In the genomic region with DNA sequence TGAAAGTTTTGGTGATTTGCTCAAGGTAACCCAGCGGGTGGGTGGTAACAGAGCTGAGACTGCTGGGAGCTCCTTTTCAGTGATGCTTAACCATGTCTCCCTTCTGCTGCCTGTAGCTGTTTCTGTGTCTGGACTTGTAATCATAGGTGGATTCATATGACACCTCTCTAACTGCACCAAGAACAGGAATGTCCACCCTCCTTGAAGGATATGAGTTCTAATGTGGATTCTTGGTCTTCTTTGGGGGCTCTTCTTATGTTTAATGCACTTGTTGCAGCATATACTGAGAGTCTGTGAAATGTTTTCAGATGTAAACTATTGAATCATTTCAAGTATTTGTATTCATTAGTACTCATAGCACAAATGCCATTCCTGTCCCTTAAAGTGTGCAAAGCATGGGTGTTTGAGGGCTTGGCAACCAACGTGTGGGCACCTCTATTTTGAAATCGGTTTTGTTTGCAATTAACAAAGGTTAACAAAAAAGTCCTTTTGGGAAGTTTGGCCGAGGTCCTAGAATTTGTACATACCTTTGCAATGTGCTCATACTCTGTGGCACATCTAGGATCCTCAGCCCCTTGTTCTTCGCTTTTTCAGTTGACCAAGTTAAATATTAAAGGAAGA, we compare ENCODE assay signal across 14 cellular contexts.
DNase-seq lines count a peak whose midpoint lies in the region; ATAC-seq, FAIRE-seq and TF ChIP-seq lines count a peak whose summit lies in the region.
"Had no signal": no experiment of that assay in that cellular context is flagged by ENCODE, and none has a peak within 500 bp of the region (broad histone marks: within the 10 kb centered on the region; RNA-seq: fewer than 3 reads in every experiment).

No MANE protein-coding gene starts in this region.

- H4K20me1 ChIP-seq in H1 (replicated peaks in 1 of 2; ENCODE audit: control insufficient read depth in 1 of 2, insufficient read depth in 2 of 2, low read length in 2 of 2), result peaks cover 6 to 13% of the 10 kb centered on the region in 2 experiments
- H4K20me1 ChIP-seq in osteoblast (ENCODE audit: insufficient read depth, low read length), result no peaks in the 10 kb centered on the region

- H3K14ac ChIP-seq in H1 (ENCODE audit: insufficient read length) (no peak overlapping the region), mesenchymal stem cell (ENCODE audit: low read length in 2 of 2) (no peak overlapping the region)

- H3K79me2 ChIP-seq in H1 (ENCODE audit: control insufficient read depth in 1 of 2, insufficient read depth in 2 of 2, low read length in 2 of 2), result peaks cover 22 to 96% of the 10 kb centered on the region in 2 experiments
- H3K79me2 ChIP-seq in osteoblast (ENCODE audit: insufficient read depth, low read length), result no peaks in the 10 kb centered on the region

- H3K27ac ChIP-seq in H1 (ENCODE audit: low read depth, low read length) (no peak overlapping the region), mesenchymal stem cell (ENCODE audit: low read length, poor library complexity, severe bottlenecking) (peak overlapping the region; percentile 75), osteoblast (ENCODE audit: low read depth, low read length) (no peak overlapping the region)
- H3K27ac ChIP-seq: heart right ventricle had no signal

- H3K27me3 ChIP-seq in H1 (replicated peaks in 1 of 4; ENCODE audit: control insufficient read depth in 3 of 4, extremely low read depth in 1 of 4, insufficient read depth in 3 of 4, low read length in 3 of 4), result no peaks in the 10 kb centered on the region
- H3K27me3 ChIP-seq in mesenchymal stem cell (ENCODE audit: control insufficient read depth in 1 of 2, insufficient read depth in 1 of 2, low read length in 2 of 2), result no peaks in the 10 kb centered on the region
- H3K27me3 ChIP-seq in osteoblast (ENCODE audit: insufficient read depth, low read length), result no peaks in the 10 kb centered on the region
- H3K27me3 ChIP-seq: heart right ventricle had no signal

- no peak overlapping the region for H2AFZ ChIP-seq in H1 (ENCODE audit: low read length)
- no peak overlapping the region for H2AFZ ChIP-seq in mesenchymal stem cell (ENCODE audit: low read depth, low read length)
- H2AFZ ChIP-seq in osteoblast (ENCODE audit: low read length), result no peak overlapping the region

- TF ChIP-seq POLR2A in H1 (IDR thresholded peaks at IDR 0.05; ENCODE audit: control extremely low read depth in 1 of 2, low read depth in 2 of 2, low read length in 2 of 2), result no peak

- no peak overlapping the region for H4K91ac ChIP-seq in H1 (replicated peaks; ENCODE audit: insufficient read length, low read length)
- H4K91ac ChIP-seq in mesenchymal stem cell (ENCODE audit: low read length), result no peak overlapping the region

- H3K4me1 Mint-ChIP-seq in Calu3 (ENCODE audit: low read depth, unreplicated experiment), result peaks cover 62% of the 10 kb centered on the region
- H3K4me1 Mint-ChIP-seq: B cell had no signal

- CTCF ChIA-PET in Calu3 (lab: Charles Lee) (interaction anchor here (0.6 to 1.5 kb wide), 9 partner anchors 11 to 1032 kb away, joined by 3 to 6 read pairs (median 4); a partner anchor contains a TSS), H1 (lab: Charles Lee; ENCODE audit: partially characterized antibody) (interaction anchor here (1.1 kb wide), 1 partner anchor 52 kb away, joined by 3 read pairs; no protein-coding TSS in a partner anchor)

- H3K9me3 Mint-ChIP-seq in Calu3 (ENCODE audit: low read depth, unreplicated experiment), result no peaks in the 10 kb centered on the region
- H3K9me3 Mint-ChIP-seq: activated T-cell treated with anti-CD3 and anti-CD28 coated beads, Interleukin-2, amount 50 U/mL, for 72 hours had no signal

- H2BK120ac ChIP-seq in H1 (replicated peaks; ENCODE audit: low read depth, low read length), result no peak overlapping the region
- no peak overlapping the region for H2BK120ac ChIP-seq in mesenchymal stem cell (ENCODE audit: low read depth, low read length)

- ATAC-seq in GM19395 (IDR thresholded peaks at IDR 0.05; ENCODE audit: unreplicated experiment), result no peak
- ATAC-seq: activated T-cell treated with anti-CD3 and anti-CD28 coated beads, Interleukin-2, amount 50 U/mL, for 72 hours had no signal

- TF ChIP-seq CTCF in Calu3 (IDR thresholded peaks at IDR 0.05; ENCODE audit: unreplicated experiment), result no peak
- no peak for TF ChIP-seq CTCF in H1 (IDR thresholded peaks at IDR 0.05; ENCODE audit: control extremely low read depth in 1 of 3, insufficient read depth in 1 of 3, low read depth in 1 of 3, low read length in 3 of 3)
- no peak for TF ChIP-seq CTCF in osteoblast (IDR thresholded peaks at IDR 0.05; ENCODE audit: extremely low read depth, low read depth, low read length)

- no peak overlapping the region for H2BK15ac ChIP-seq in H1 (ENCODE audit: low read length)
- H2BK15ac ChIP-seq in mesenchymal stem cell (ENCODE audit: low read depth, poor library complexity, severe bottlenecking), result no peak overlapping the region

- H2BK5ac ChIP-seq in H1 (ENCODE audit: low read depth, low read length) (peak overlapping the region; percentile 77; the same call in 1 of the 2 replicates), mesenchymal stem cell (ENCODE audit: low read depth, low read length, poor library complexity, severe bottlenecking) (no peak overlapping the region)

- H3K36me3 Mint-ChIP-seq in Calu3 (ENCODE audit: insufficient read depth, unreplicated experiment), result peaks cover 5% of the 10 kb centered on the region

- H3K18ac ChIP-seq in H1 (ENCODE audit: extremely low read depth, low read length) (no peak overlapping the region), mesenchymal stem cell (ENCODE audit: low read depth in 1 of 2, low read length in 2 of 2) (no peak overlapping the region)

- H4K8ac ChIP-seq in H1 (ENCODE audit: extremely low read depth, insufficient read depth, low read length) (no peak overlapping the region), mesenchymal stem cell (ENCODE audit: low read length) (no peak overlapping the region)

- H3K9me3 ChIP-seq in H1 (ENCODE audit: insufficient read depth in 2 of 2, low read depth in 1 of 2, low read length in 1 of 2) (no peaks in the 10 kb centered on the region), mesenchymal stem cell (ENCODE audit: control insufficient read depth, low read length) (no peaks in the 10 kb centered on the region), osteoblast (ENCODE audit: low read depth, low read length) (no peaks in the 10 kb centered on the region)
- H3K9me3 ChIP-seq: heart right ventricle had no signal

- peaks cover 0 to 15% (median 6%) of the 10 kb centered on the region in 4 experiments; a peak in 6 of 7 replicates for H3K4me1 ChIP-seq in H1 (replicated peaks in 1 of 4; ENCODE audit: control insufficient read depth in 3 of 4, insufficient read depth in 4 of 4, low read length in 3 of 4)
- H3K4me1 ChIP-seq in mesenchymal stem cell (ENCODE audit: control insufficient read depth, insufficient read depth, low read depth, low read length), result peaks cover 5% of the 10 kb centered on the region
- peaks cover 3% of the 10 kb centered on the region for H3K4me1 ChIP-seq in osteoblast (ENCODE audit: insufficient read depth, low read length)

- H2AK5ac ChIP-seq in H1 (ENCODE audit: low read depth, low read length), result no peak overlapping the region
- no peak overlapping the region for H2AK5ac ChIP-seq in mesenchymal stem cell (ENCODE audit: low read length, severe bottlenecking)

- H3K9ac ChIP-seq in H1 (replicated peaks in 1 of 4; ENCODE audit: extremely low read depth in 1 of 4, low read depth in 3 of 4, low read length in 3 of 4), result no peak overlapping the region
- H3K9ac ChIP-seq in mesenchymal stem cell (ENCODE audit: low read length), result no peak overlapping the region

- TF ChIP-seq RAD21 in H1 (IDR thresholded peaks at IDR 0.05 in 1 of 2, conservative IDR thresholded peaks at IDR 0.05 in 1 of 2; ENCODE audit: low read depth in 2 of 2, low read length in 2 of 2), result no peak

- H3K23ac ChIP-seq in H1 (ENCODE audit: insufficient read length), result no peak overlapping the region
- H3K23ac ChIP-seq in mesenchymal stem cell (ENCODE audit: low read length in 2 of 2), result no peak overlapping the region

- H3K4me2 ChIP-seq in H1 (ENCODE audit: insufficient read depth in 1 of 2, low read depth in 2 of 2, low read length in 2 of 2) (no peak overlapping the region), mesenchymal stem cell (ENCODE audit: low read length, poor library complexity, severe bottlenecking) (no peak overlapping the region), osteoblast (ENCODE audit: insufficient read depth, low read length) (no peak overlapping the region)

- intact Hi-C loops in Calu3 (cut with micrococcal nuclease; ENCODE audit: unreplicated experiment), result loop anchor here (1.0 to 10.0 kb wide), 9 partner anchors 51 to 1153 kb away; no protein-coding TSS in a partner anchor

- H3K23me2 ChIP-seq in H1 (ENCODE audit: low read depth, low read length), result no peaks in the 10 kb centered on the region

- no peaks in the 10 kb centered on the region for H3K36me3 ChIP-seq in H1 (ENCODE audit: control insufficient read depth in 2 of 4, insufficient read depth in 4 of 4, low read length in 3 of 4)
- no peaks in the 10 kb centered on the region for H3K36me3 ChIP-seq in mesenchymal stem cell (ENCODE audit: control insufficient read depth in 1 of 2, insufficient read depth in 2 of 2, low read depth in 1 of 2, low read length in 2 of 2)
- H3K36me3 ChIP-seq in osteoblast (ENCODE audit: insufficient read depth, low read length), result no peaks in the 10 kb centered on the region
- H3K36me3 ChIP-seq: heart right ventricle had no signal

- no peak overlapping the region for H3K4me3 Mint-ChIP-seq in Calu3 (ENCODE audit: low read depth, unreplicated experiment)
- H3K4me3 Mint-ChIP-seq: activated T-cell treated with anti-CD3 and anti-CD28 coated beads, Interleukin-2, amount 50 U/mL, for 72 hours; B cell had no signal

- H3K4ac ChIP-seq in H1 (replicated peaks; ENCODE audit: insufficient read length, low read depth, low read length) (no peak overlapping the region), mesenchymal stem cell (ENCODE audit: low read depth in 1 of 2, low read length in 2 of 2) (no peak overlapping the region)

- BruUV-seq in Calu3 (replicated peaks; lab: Mats Ljungman, UMichigan), result no TSS peak

- H4K5ac ChIP-seq in H1 (ENCODE audit: insufficient read length, low read depth, low read length), result no peak overlapping the region

- peak; percentile 28 for FAIRE-seq in H1 (lab: Jason Lieb, UNC)

- no peak overlapping the region for H2BK12ac ChIP-seq in H1 (ENCODE audit: low read depth, low read length)
- no peak overlapping the region for H2BK12ac ChIP-seq in mesenchymal stem cell (ENCODE audit: low read length in 2 of 2)

- H2BK20ac ChIP-seq in H1 (ENCODE audit: low read length), result no peak overlapping the region

- POLR2A ChIA-PET in H1 (lab: Charles Lee; ENCODE audit: partially characterized antibody), result interaction anchor here (1.4 to 1.7 kb wide), 2 partner anchors 9 to 11 kb away, joined by 3 to 8 read pairs; no protein-coding TSS in a partner anchor

- 75% methylated on average over 5 of the region's 5 CpGs; no CpG with 5 or more reads in 1 of the 2 experiments for WGBS in H1 (ENCODE audit: extremely low coverage in 1 of 2, insufficient coverage in 1 of 2, insufficient read length in 1 of 2, insufficient replicate concordance in 2 of 2, low coverage in 1 of 2, low lambda C conversion rate in 2 of 2, missing lambda C conversion rate in 1 of 2), 2 experiments
- WGBS in mesenchymal stem cell, result 52% methylated on average over 4 of the region's 5 CpGs

- peak overlapping the region; percentile 22 for H3K27ac Mint-ChIP-seq in Calu3 (ENCODE audit: unreplicated experiment)
- H3K27ac Mint-ChIP-seq: activated T-cell treated with anti-CD3 and anti-CD28 coated beads, Interleukin-2, amount 50 U/mL, for 72 hours; B cell had no signal

- H3K79me1 ChIP-seq in H1 (ENCODE audit: low read depth, low read length) (peaks cover 2% of the 10 kb centered on the region), mesenchymal stem cell (replicated peaks; ENCODE audit: low read length, poor library complexity, severe bottlenecking) (no peaks in the 10 kb centered on the region)

- no peak overlapping the region for H3K56ac ChIP-seq in H1 (replicated peaks; ENCODE audit: insufficient read length, low read depth, low read length)

- DNase-seq in Calu3 (peak; percentile 74), NCI-H2196 (lab: John Stamatoyannopoulos, UW; ENCODE audit: unreplicated experiment) (peak; percentile 25), H1 (ENCODE audit: low read depth in 1 of 2, low spot score in 2 of 2) (peak in 1 of 2 experiments; percentile 37), mesenchymal stem cell (no peak), osteoblast (ENCODE audit: insufficient read length, low spot score, missing footprints) (no peak), DMS153 treated with DMSO at 0.1 percent for 48 hours (lab: John Stamatoyannopoulos, UW; ENCODE audit: unreplicated experiment) (no peak), HuH-7.5 (ENCODE audit: low spot score) (no peak)
- DNase-seq: activated T-cell treated with anti-CD3 and anti-CD28 coated beads, Interleukin-2, amount 50 U/mL, for 72 hours; heart right ventricle; NCI-H2107; RPMI8226; stimulated activated CD4-positive, alpha-beta T cell treated with anti-CD3 and anti-CD28 coated beads, Interleukin-15, amount 100 ng/mL, for 24 hours had no signal

- H3K27me3 Mint-ChIP-seq in Calu3 (ENCODE audit: unreplicated experiment), result no peaks in the 10 kb centered on the region
- H3K27me3 Mint-ChIP-seq: B cell had no signal

- H3K4me3 ChIP-seq in H1 (ENCODE audit: extremely low read depth in 1 of 4, insufficient read depth in 2 of 4, low read depth in 3 of 4, low read length in 4 of 4) (no peak overlapping the region), mesenchymal stem cell (ENCODE audit: insufficient read depth in 1 of 2, low read depth in 1 of 2, low read length in 2 of 2) (no peak overlapping the region), osteoblast (ENCODE audit: insufficient read depth, low read length) (no peak overlapping the region)
- H3K4me3 ChIP-seq: heart right ventricle had no signal

- no peak for TF ChIP-seq EP300 in H1 (IDR thresholded peaks at IDR 0.05; ENCODE audit: borderline replicate concordance in 1 of 2, low read depth in 2 of 2, low read length in 2 of 2)

Comparison
In these comparisons a context has a peak if more than half of its experiments do, and no peak if none do; other contexts are left out.
1. DNase-seq: peak in Calu3 (single experiment) and NCI-H2196 (single experiment); none in mesenchymal stem cell (single experiment), osteoblast (single experiment), DMS153 treated with DMSO at 0.1 percent for 48 hours (single experiment) and HuH-7.5 (single experiment).